ENCODE assay signal across 8 cellular contexts in genomic region chr11:4094348-4095291, GRCh38. TPM values are rescaled to one million over a fixed set of nuclear protein-coding genes. Genes with fewer than 3 reads are reported as not detected.
DNase-seq lines count a peak whose midpoint lies in the region; ATAC-seq lines count a peak whose summit lies in the region.

Gene RRM1 (plus strand): TSS chr11:4094799. CDS start chr11:4095013, 214 bp downstream.

- H2BK5ac ChIP-seq in mesenchymal stem cell (ENCODE audit: low read depth, low read length, poor library complexity, severe bottlenecking), result peak within 1 kb of the TSS; percentile 59

- H3K79me1 ChIP-seq in mesenchymal stem cell (replicated peaks; ENCODE audit: low read length, poor library complexity, severe bottlenecking), result peaks cover 9% of the 10 kb centered on the region

- H3K4ac ChIP-seq in mesenchymal stem cell (ENCODE audit: low read depth in 1 of 2, low read length in 2 of 2), result peak within 1 kb of the TSS; percentile 26 to 52

- H3K27ac Mint-ChIP-seq in activated CD8-positive, alpha-beta memory T cell treated with anti-CD3 and anti-CD28 coated beads, Interleukin-2, amount 10 ng/mL, durations not matched to agents 7 days and 5 days, result peak within 1 kb of the TSS; percentile 97

- peak within 1 kb of the TSS; percentile 40 for H4K91ac ChIP-seq in mesenchymal stem cell (ENCODE audit: low read length)

- no peaks in the 10 kb centered on the region for H3K27me3 Mint-ChIP-seq in activated CD8-positive, alpha-beta memory T cell treated with anti-CD3 and anti-CD28 coated beads, Interleukin-2, amount 10 ng/mL, durations not matched to agents 7 days and 5 days

- H3K36me3 Mint-ChIP-seq in activated CD8-positive, alpha-beta memory T cell treated with anti-CD3 and anti-CD28 coated beads, Interleukin-2, amount 10 ng/mL, durations not matched to agents 7 days and 5 days, result peaks cover 51% of the 10 kb centered on the region

- CTCF ChIA-PET in activated CD8-positive, alpha-beta memory T cell treated with anti-CD3 and anti-CD28 coated beads, Interleukin-2, amount 10 ng/mL, durations not matched to agents 7 days and 5 days (lab: Charles Lee), result interaction anchor here (1.3 to 3.0 kb wide), 5 partner anchors 10 to 254 kb away, joined by 3 to 13 read pairs (median 4); partner anchors contain the start of genes RHOG and STIM1

- H3K18ac ChIP-seq in mesenchymal stem cell (ENCODE audit: low read depth in 1 of 2, low read length in 2 of 2), result peak within 1 kb of the TSS; percentile 64 to 93

- no peak within 1 kb of the TSS for H2AK5ac ChIP-seq in mesenchymal stem cell (ENCODE audit: low read length, severe bottlenecking)

- peak within 1 kb of the TSS; percentile 98 for H3K4me3 Mint-ChIP-seq in activated CD8-positive, alpha-beta memory T cell treated with anti-CD3 and anti-CD28 coated beads, Interleukin-2, amount 10 ng/mL, durations not matched to agents 7 days and 5 days

- H2BK120ac ChIP-seq in mesenchymal stem cell (ENCODE audit: low read depth, low read length), result no peak within 1 kb of the TSS

- H2AFZ ChIP-seq in mesenchymal stem cell (ENCODE audit: low read depth, low read length), result peak within 1 kb of the TSS; percentile 48

- H3K4me1 ChIP-seq in NT2/D1 (ENCODE audit: insufficient read depth, insufficient read length), result peaks cover 2% of the 10 kb centered on the region
- H3K4me1 ChIP-seq in endocrine pancreas (ENCODE audit: control insufficient read depth, insufficient read depth, low read length), result no peaks in the 10 kb centered on the region
- H3K4me1 ChIP-seq in mesenchymal stem cell (ENCODE audit: control insufficient read depth, insufficient read depth, low read depth, low read length), result peaks cover 5% of the 10 kb centered on the region

- no peaks in the 10 kb centered on the region for H3K9me3 Mint-ChIP-seq in activated CD8-positive, alpha-beta memory T cell treated with anti-CD3 and anti-CD28 coated beads, Interleukin-2, amount 10 ng/mL, durations not matched to agents 7 days and 5 days (ENCODE audit: low read depth)

- peak within 1 kb of the TSS; percentile 84 for H3K4me2 ChIP-seq in mesenchymal stem cell (ENCODE audit: low read length, poor library complexity, severe bottlenecking)

- peak within 1 kb of the TSS; percentile 71 for H2BK15ac ChIP-seq in mesenchymal stem cell (ENCODE audit: low read depth, poor library complexity, severe bottlenecking)

- DNase-seq in COR-L47 (lab: John Stamatoyannopoulos, UW) (peak; percentile 98), HUDEP-2 (lab: John Stamatoyannopoulos, UW; ENCODE audit: unreplicated experiment in 76 of 76) (peak; percentile 23 to 96 (median 90)), NT2/D1 (ENCODE audit: low read depth, low spot score) (peak; percentile 98), mesenchymal stem cell (peak; percentile 96)
- peak; percentile 97 for DNase-seq in activated CD8-positive, alpha-beta memory T cell treated with anti-CD3 and anti-CD28 coated beads, Interleukin-2, amount 10 ng/mL, durations not matched to agents 7 days and 5 days
- DNase-seq in stimulated activated CD8-positive, alpha-beta memory T cell treated with anti-CD3 and anti-CD28 coated beads, Interleukin-12 subunit alpha, Interleukin-12 subunit beta, amount 100 ng/mL, for 4 hours (ENCODE audit: low read depth), result peak; percentile 89

- no peak within 1 kb of the TSS for H2BK12ac ChIP-seq in mesenchymal stem cell (ENCODE audit: low read length in 2 of 2)

- peak within 1 kb of the TSS in 1 of 2 experiments; percentile 45 for H3K14ac ChIP-seq in mesenchymal stem cell (ENCODE audit: low read length in 2 of 2)

- peak within 1 kb of the TSS; percentile 95 for H3K9ac ChIP-seq in NT2/D1 (ENCODE audit: insufficient read length, low read depth)
- peak within 1 kb of the TSS; percentile 65 for H3K9ac ChIP-seq in endocrine pancreas (ENCODE audit: control insufficient read depth, insufficient read depth, low read length)
- H3K9ac ChIP-seq in mesenchymal stem cell (ENCODE audit: low read length), result peak within 1 kb of the TSS; percentile 99

- H3K4me3 ChIP-seq in NT2/D1 (ENCODE audit: insufficient read length, low read depth), result peak within 1 kb of the TSS; percentile 87
- peak within 1 kb of the TSS; percentile 79 for H3K4me3 ChIP-seq in endocrine pancreas (ENCODE audit: control insufficient read depth, insufficient read depth, low read length)
- H3K4me3 ChIP-seq in mesenchymal stem cell (ENCODE audit: insufficient read depth in 1 of 2, low read depth in 1 of 2, low read length in 2 of 2), result peak within 1 kb of the TSS; percentile 86 to 91

- peak within 1 kb of the TSS; percentile 91 for H4K8ac ChIP-seq in mesenchymal stem cell (ENCODE audit: low read length)

- H3K36me3 ChIP-seq in NT2/D1 (ENCODE audit: insufficient read depth, insufficient read length, low read length) (peaks cover 24% of the 10 kb centered on the region), endocrine pancreas (ENCODE audit: control insufficient read depth, insufficient read depth, low read length) (no peaks in the 10 kb centered on the region), mesenchymal stem cell (ENCODE audit: control insufficient read depth in 1 of 2, insufficient read depth in 2 of 2, low read depth in 1 of 2, low read length in 2 of 2) (peaks cover 14 to 21% of the 10 kb centered on the region in 2 experiments)

- peak within 1 kb of the TSS; percentile 87 for H3K27ac ChIP-seq in mesenchymal stem cell (ENCODE audit: low read length, poor library complexity, severe bottlenecking)

- WGBS in mesenchymal stem cell, result 1% methylated on average over 66 of the region's 74 CpGs

- H3K9me3 ChIP-seq in NT2/D1 (ENCODE audit: insufficient read depth, low read length) (no peaks in the 10 kb centered on the region), endocrine pancreas (ENCODE audit: control insufficient read depth, low read length) (no peaks in the 10 kb centered on the region), mesenchymal stem cell (ENCODE audit: control insufficient read depth, low read length) (no peaks in the 10 kb centered on the region)

- peak; percentile 95 for ATAC-seq in GM21381 (IDR thresholded peaks at IDR 0.05; ENCODE audit: unreplicated experiment)
- ATAC-seq in activated CD8-positive, alpha-beta memory T cell treated with anti-CD3 and anti-CD28 coated beads, Interleukin-2, amount 10 ng/mL, durations not matched to agents 7 days and 5 days, result peak; percentile 94

- no peak within 1 kb of the TSS for H3K23ac ChIP-seq in mesenchymal stem cell (ENCODE audit: low read length in 2 of 2)

- peaks cover 77% of the 10 kb centered on the region for H3K4me1 Mint-ChIP-seq in activated CD8-positive, alpha-beta memory T cell treated with anti-CD3 and anti-CD28 coated beads, Interleukin-2, amount 10 ng/mL, durations not matched to agents 7 days and 5 days

- no peaks in the 10 kb centered on the region for H3K27me3 ChIP-seq in NT2/D1 (ENCODE audit: insufficient read depth, insufficient read length)
- H3K27me3 ChIP-seq in endocrine pancreas (ENCODE audit: control insufficient read depth, insufficient read depth, low read length), result no peaks in the 10 kb centered on the region
- no peaks in the 10 kb centered on the region for H3K27me3 ChIP-seq in mesenchymal stem cell (ENCODE audit: control insufficient read depth in 1 of 2, insufficient read depth in 1 of 2, low read length in 2 of 2)

RNA-seq across cellular contexts. Expression of gene RRM1, which starts in this region (rescaled TPM):
- 100 to 1,000 TPM; 166 to 169 TPM for total RNA-seq in activated CD8-positive, alpha-beta memory T cell treated with anti-CD3 and anti-CD28 coated beads, Interleukin-2, amount 10 ng/mL, durations not matched to agents 7 days and 5 days
- 22.6 TPM for polyA plus RNA-seq in mesenchymal stem cell (2013, experiment 1 of 2)
- polyA plus RNA-seq in mesenchymal stem cell (2013, experiment 2 of 2), result 25.7 TPM

Comparison
In these comparisons a context has a peak if more than half of its experiments do, and no peak if none do; other contexts are left out.
1. Peak in every context shown above with its lines: DNase-seq, ATAC-seq, H3K4me3 ChIP-seq and H3K27ac ChIP-seq.